In the genomic region with DNA sequence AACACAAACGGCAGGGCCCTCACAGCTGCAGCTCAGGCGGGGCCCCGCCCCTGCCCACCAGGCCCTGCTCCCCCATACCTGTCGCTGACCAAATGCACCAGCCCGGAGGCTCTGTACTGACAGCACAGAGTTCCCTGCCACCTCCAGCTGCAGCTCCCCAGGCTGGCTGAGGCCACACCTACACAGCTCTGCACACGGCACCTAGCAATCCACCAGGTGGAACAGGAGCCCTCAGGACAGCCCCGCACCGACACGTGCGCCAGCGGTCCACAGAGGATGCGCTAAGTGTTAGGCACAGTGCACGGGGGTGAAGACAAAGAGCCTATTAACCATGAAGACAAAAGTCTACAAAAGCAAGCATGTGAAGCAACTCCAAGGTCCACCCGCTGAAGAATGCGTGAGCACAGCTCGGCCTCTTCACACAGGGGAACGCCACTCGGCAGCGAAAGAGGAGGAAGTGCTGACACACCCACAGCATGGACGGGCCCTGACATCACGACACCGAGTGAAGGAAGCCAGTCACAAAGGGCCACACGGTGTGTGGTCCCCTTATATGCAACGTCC, we compare ENCODE assay signal across 8 cellular contexts. TPM values are rescaled to one million over a fixed set of nuclear protein-coding genes. Genes with fewer than 3 reads are reported as not detected.
A peak's percentile ranks its signal among the peaks of the same experiment; 100 is the strongest.
DNase-seq lines count a peak whose midpoint lies in the region; ATAC-seq and TF ChIP-seq lines count a peak whose summit lies in the region.

No MANE protein-coding gene starts in this region.

- H3K4me3 ChIP-seq in iPS-11a (ENCODE audit: low read depth, low read length) (peak overlapping the region; percentile 31), thyroid gland (replicated peaks in 1 of 3) (peak overlapping the region in 1 of 3 donors; percentile 17)

- TF ChIP-seq CTCF in thyroid gland (IDR thresholded peaks at IDR 0.05), result no peak

- intact Hi-C loops in thyroid gland (cut with DNase I), result no loop called here

- TF ChIP-seq POLR2A in thyroid gland (IDR thresholded peaks at IDR 0.05), result peak in 1 of 2 donors; percentile 66

- ATAC-seq in GM18517 (IDR thresholded peaks at IDR 0.05; ENCODE audit: unreplicated experiment) (no peak), HG03354 (IDR thresholded peaks at IDR 0.05; ENCODE audit: poor library complexity, severe bottlenecking, unreplicated experiment) (no peak)
- ATAC-seq in natural killer cell treated with Interleukin-12 subunit alpha and Interleukin-12 subunit beta and Interleukin-15 and Interleukin-18, amount 100 ng/mL, for 72 hours, result no peak

- H3K27me3 ChIP-seq in thyroid gland, result no peaks in the 10 kb centered on the region

- no peaks in the 10 kb centered on the region for H3K9me3 Mint-ChIP-seq in activated CD4-positive, alpha-beta memory T cell treated with anti-CD3 and anti-CD28 coated beads, Interleukin-2, amount 10 ng/mL, durations not matched to agents 7 days and 5 days
- no peaks in the 10 kb centered on the region for H3K9me3 Mint-ChIP-seq in natural killer cell treated with Interleukin-12 subunit alpha and Interleukin-12 subunit beta and Interleukin-15 and Interleukin-18, amount 100 ng/mL, for 72 hours

- H3K9me3 ChIP-seq in thyroid gland, result no peaks in the 10 kb centered on the region

- WGBS in thyroid gland, 2 donors, result 35 to 37% methylated on average over 24 of the region's 24 CpGs

- H3K4me1 ChIP-seq in thyroid gland, result peaks cover 81% of the 10 kb centered on the region in 2 donors

- peak overlapping the region in 2 of 3 donors; percentile 39 to 66 for H3K27ac ChIP-seq in thyroid gland

- POLR2A ChIA-PET in activated CD4-positive, alpha-beta memory T cell treated with anti-CD3 and anti-CD28 coated beads, Interleukin-2, amount 10 ng/mL, durations not matched to agents 7 days and 5 days (lab: Charles Lee), result no interaction called here

- H3K27me3 Mint-ChIP-seq in activated CD4-positive, alpha-beta memory T cell treated with anti-CD3 and anti-CD28 coated beads, Interleukin-2, amount 10 ng/mL, durations not matched to agents 7 days and 5 days, result peaks cover 26% of the 10 kb centered on the region
- no peaks in the 10 kb centered on the region for H3K27me3 Mint-ChIP-seq in natural killer cell treated with Interleukin-12 subunit alpha and Interleukin-12 subunit beta and Interleukin-15 and Interleukin-18, amount 100 ng/mL, for 72 hours

- CTCF ChIA-PET in activated CD4-positive, alpha-beta memory T cell treated with anti-CD3 and anti-CD28 coated beads, Interleukin-2, amount 10 ng/mL, durations not matched to agents 7 days and 5 days (lab: Charles Lee), result no interaction called here

- peak overlapping the region; percentile 35 for H3K4me3 Mint-ChIP-seq in activated CD4-positive, alpha-beta memory T cell treated with anti-CD3 and anti-CD28 coated beads, Interleukin-2, amount 10 ng/mL, durations not matched to agents 7 days and 5 days
- no peak overlapping the region for H3K4me3 Mint-ChIP-seq in natural killer cell treated with Interleukin-12 subunit alpha and Interleukin-12 subunit beta and Interleukin-15 and Interleukin-18, amount 100 ng/mL, for 72 hours

- peak; percentile 21 for DNase-seq in AG08395 (ENCODE audit: low spot score)
- peak; percentile 86 for DNase-seq in HT-29 (ENCODE audit: low spot score)
- DNase-seq in activated CD4-positive, alpha-beta memory T cell treated with anti-CD3 and anti-CD28 coated beads, Interleukin-2, amount 10 ng/mL, durations not matched to agents 7 days and 5 days, result no peak
- peak; percentile 84 to 92 for DNase-seq in thyroid gland
- no peak for DNase-seq in natural killer cell treated with Interleukin-12 subunit alpha and Interleukin-12 subunit beta and Interleukin-15 and Interleukin-18, amount 100 ng/mL, for 72 hours (ENCODE audit: low spot score)

- no peaks in the 10 kb centered on the region for H3K36me3 Mint-ChIP-seq in activated CD4-positive, alpha-beta memory T cell treated with anti-CD3 and anti-CD28 coated beads, Interleukin-2, amount 10 ng/mL, durations not matched to agents 7 days and 5 days (ENCODE audit: low read depth)
- no peaks in the 10 kb centered on the region for H3K36me3 Mint-ChIP-seq in natural killer cell treated with Interleukin-12 subunit alpha and Interleukin-12 subunit beta and Interleukin-15 and Interleukin-18, amount 100 ng/mL, for 72 hours

- peaks cover 55% of the 10 kb centered on the region for H3K4me1 Mint-ChIP-seq in activated CD4-positive, alpha-beta memory T cell treated with anti-CD3 and anti-CD28 coated beads, Interleukin-2, amount 10 ng/mL, durations not matched to agents 7 days and 5 days
- H3K4me1 Mint-ChIP-seq in natural killer cell treated with Interleukin-12 subunit alpha and Interleukin-12 subunit beta and Interleukin-15 and Interleukin-18, amount 100 ng/mL, for 72 hours (ENCODE audit: low read depth in 2 of 2), result peaks cover 63 to 70% of the 10 kb centered on the region in 2 donors

- no peak overlapping the region for H3K27ac Mint-ChIP-seq in activated CD4-positive, alpha-beta memory T cell treated with anti-CD3 and anti-CD28 coated beads, Interleukin-2, amount 10 ng/mL, durations not matched to agents 7 days and 5 days
- no peak overlapping the region for H3K27ac Mint-ChIP-seq in natural killer cell treated with Interleukin-12 subunit alpha and Interleukin-12 subunit beta and Interleukin-15 and Interleukin-18, amount 100 ng/mL, for 72 hours

- H3K36me3 ChIP-seq in thyroid gland, result no peaks in the 10 kb centered on the region

RNA-seq across cellular contexts. Expression of a gene that starts 5.4 kb away (rescaled TPM):
- total RNA-seq in HT-29 (2014; rRNA removed; shearing (Covaris generic)), result 8.6 and 13.8 TPM in 2 replicates
- 1 to 10 TPM; 4.2 to 5.0 TPM for total RNA-seq in activated CD4-positive, alpha-beta memory T cell treated with anti-CD3 and anti-CD28 coated beads, Interleukin-2, amount 10 ng/mL, durations not matched to agents 7 days and 5 days
- total RNA-seq in thyroid gland, result 10 to 100 TPM; 23.0 to 70.0 (median 27.6) TPM
- total RNA-seq in natural killer cell treated with Interleukin-12 subunit alpha and Interleukin-12 subunit beta and Interleukin-15 and Interleukin-18, amount 100 ng/mL, for 72 hours, result 10 to 100 TPM; 15.7 to 15.9 TPM

Comparison
In these comparisons a context has a peak if more than half of its experiments do, and no peak if none do; other contexts are left out.
1. DNase-seq: peak in AG08395 (single experiment), HT-29 (single experiment) and thyroid gland (2 of 2); none in activated CD4-positive, alpha-beta memory T cell treated with anti-CD3 and anti-CD28 coated beads, Interleukin-2, amount 10 ng/mL, durations not matched to agents 7 days and 5 days (single experiment) and natural killer cell treated with Interleukin-12 subunit alpha and Interleukin-12 subunit beta and Interleukin-15 and Interleukin-18, amount 100 ng/mL, for 72 hours (single experiment).